ENCODE assay signal across 14 cellular contexts in genomic region chr1:247357062-247357780, GRCh38. TPM values are rescaled to one million over a fixed set of nuclear protein-coding genes. Genes with fewer than 3 reads are reported as not detected.
DNase-seq lines count a peak whose midpoint lies in the region; ATAC-seq and TF ChIP-seq lines count a peak whose summit lies in the region.
"Had no signal": no experiment of that assay in that cellular context is flagged by ENCODE, and none has a peak within 500 bp of the region (broad histone marks: within the 10 kb centered on the region; RNA-seq: fewer than 3 reads in every experiment).

No MANE protein-coding gene starts in this region.

- H3K27me3 ChIP-seq in SJSA1 (replicated peaks) (no peaks in the 10 kb centered on the region), heart left ventricle (no peaks in the 10 kb centered on the region), parathyroid adenoma (ENCODE audit: control insufficient read depth, insufficient read depth, low read length) (no peaks in the 10 kb centered on the region)
- H3K27me3 ChIP-seq: neutrophil had no signal

- H2AFZ ChIP-seq in parathyroid adenoma, result no peak overlapping the region

- no peak for TF ChIP-seq POLR2A in heart left ventricle (IDR thresholded peaks at IDR 0.05)

- no peak overlapping the region for H3K27ac ChIP-seq in SJSA1
- H3K27ac ChIP-seq in heart left ventricle, result peak overlapping the region in 10 of 12 donors; percentile 13 to 80 (median 56)
- H3K27ac ChIP-seq in parathyroid adenoma, result peak overlapping the region; percentile 11
- H3K27ac ChIP-seq: esophagus muscularis mucosa, neutrophil had no signal

- peak; percentile 81 for DNase-seq in EH (ENCODE audit: low read depth)
- peak; percentile 55 for DNase-seq in SJSA1 (ENCODE audit: low read depth in 1 of 2, low spot score in 2 of 2)
- DNase-seq in heart left ventricle, result peak in 4 of 5 donors; percentile 42 to 63 (median 54)
- no peak for DNase-seq in midbrain (lab: John Stamatoyannopoulos, UW)
- DNase-seq in AML-193 (lab: John Stamatoyannopoulos, UW), result no peak
- no peak for DNase-seq in amygdala (lab: John Stamatoyannopoulos, UW)
- no peak for DNase-seq in NCI-H345 (lab: John Stamatoyannopoulos, UW)
- DNase-seq: activated CD4-positive, alpha-beta T cell treated with anti-CD3 and anti-CD28 coated beads, Interleukin-2, amount 10 ng/mL, durations not matched to agents 24 days and 14 days; central memory CD4-positive, alpha-beta T cell; GDM1; NCI-H1436 treated with DMSO at 0.1 percent for 48 hours had no signal

- no peaks in the 10 kb centered on the region for H3K79me2 ChIP-seq in parathyroid adenoma

- intact Hi-C loops in heart left ventricle (cut with DNase I), result no loop called here

- no peaks in the 10 kb centered on the region for H3K36me3 ChIP-seq in SJSA1
- H3K36me3 ChIP-seq in heart left ventricle, result no peaks in the 10 kb centered on the region
- H3K36me3 ChIP-seq in parathyroid adenoma (ENCODE audit: control insufficient read depth, insufficient read depth, low read length), result no peaks in the 10 kb centered on the region
- H3K36me3 ChIP-seq: esophagus muscularis mucosa, neutrophil had no signal

- WGBS in heart left ventricle, 4 donors, result 32 to 42% (median 40%) methylated on average over 7 of the region's 7 CpGs

- TF ChIP-seq CTCF in heart left ventricle (IDR thresholded peaks at IDR 0.05), result no peak
- TF ChIP-seq CTCF in parathyroid adenoma (IDR thresholded peaks at IDR 0.05), result no peak

- H3K4me3 ChIP-seq in SJSA1, result no peak overlapping the region
- H3K4me3 ChIP-seq in heart left ventricle, result no peak overlapping the region
- no peak overlapping the region for H3K4me3 ChIP-seq in parathyroid adenoma (ENCODE audit: low read depth, low read length)
- H3K4me3 ChIP-seq: esophagus muscularis mucosa had no signal

- no peak overlapping the region for H3K9ac ChIP-seq in parathyroid adenoma

- H3K4me1 ChIP-seq in SJSA1 (replicated peaks) (peaks cover 11% of the 10 kb centered on the region), heart left ventricle (peaks cover 0 to 58% (median 13%) of the 10 kb centered on the region in 12 donors), parathyroid adenoma (no peaks in the 10 kb centered on the region)

- no peak overlapping the region for H3K4me2 ChIP-seq in parathyroid adenoma (ENCODE audit: low read length)

- H3K9me3 ChIP-seq in SJSA1 (replicated peaks), result no peaks in the 10 kb centered on the region
- H3K9me3 ChIP-seq in heart left ventricle, result no peaks in the 10 kb centered on the region
- no peaks in the 10 kb centered on the region for H3K9me3 ChIP-seq in parathyroid adenoma (ENCODE audit: control insufficient read depth, low read length)
- H3K9me3 ChIP-seq: esophagus muscularis mucosa, neutrophil had no signal

- peak in 3 of 4 donors; percentile 10 to 77 (median 75) for ATAC-seq in heart left ventricle

RNA-seq across cellular contexts. Expression of gene ZNF496, which starts 25.6 kb away (rescaled TPM):
- 23.8 and 44.0 TPM in 2 replicates for total RNA-seq in SJSA1 (2014; rRNA removed; shearing (Covaris generic))
- 10 to 100 TPM; 13.2 to 37.9 (median 16.5) TPM for total RNA-seq in heart left ventricle
- polyA plus RNA-seq in heart left ventricle, result 10 to 100 TPM in 1 of 2 donors, 1 to 10 TPM in 1; 6.2 to 10.9 TPM

RNA-seq across cellular contexts. Expression of gene NLRP3, which starts 58.8 kb away (rescaled TPM):
- total RNA-seq in SJSA1 (2014; rRNA removed; shearing (Covaris generic)), result 0.16 and 0.37 TPM in 2 replicates
- 1 to 10 TPM in 3 of 9 donors, under 1 TPM in 6; 0.40 to 8.3 (median 0.60) TPM for total RNA-seq in heart left ventricle
- polyA plus RNA-seq in heart left ventricle, result under 1 TPM; 0.19 to 0.64 TPM

Comparison
In these comparisons a context has a peak if more than half of its experiments do, and no peak if none do; other contexts are left out.
1. DNase-seq: peak in EH (single experiment), SJSA1 (2 of 2) and heart left ventricle (4 of 5); none in midbrain (single experiment), AML-193 (0 of 2), amygdala (0 of 56) and NCI-H345 (single experiment).